Comparison of ENCODE assay signal across 17 cellular contexts in genomic region chr1:226964611-226965486, GRCh38. TPM values are rescaled to one million over a fixed set of nuclear protein-coding genes. Genes with fewer than 3 reads are reported as not detected.
A peak's percentile ranks its signal among the peaks of the same experiment; 100 is the strongest.
DNase-seq lines count a peak whose midpoint lies in the region; ATAC-seq and TF ChIP-seq lines count a peak whose summit lies in the region.
"Had no signal": no experiment of that assay in that cellular context is flagged by ENCODE, and none has a peak within 500 bp of the region (broad histone marks: within the 10 kb centered on the region; RNA-seq: fewer than 3 reads in every experiment).

No MANE protein-coding gene starts in this region.

- ATAC-seq in psoas muscle: no peak
- ATAC-seq: HCT116 had no signal

- peak overlapping the region in 10 of 11 experiments; percentile 20 to 76 (median 68); a peak in 16 of 22 replicates for H3K9ac ChIP-seq in BLaER1 treated with 17β-estradiol and CSF1 and Interleukin-3, amounts not matched to agents 10 nM and 100 nM

- peaks cover 0 to 44% (median 24%) of the 10 kb centered on the region in 11 experiments; a peak in 19 of 22 replicates for H3K36me3 ChIP-seq in BLaER1 treated with 17β-estradiol and CSF1 and Interleukin-3, amounts not matched to agents 10 nM and 100 nM
- H3K36me3 ChIP-seq in adrenal gland (replicated peaks in 1 of 2): peaks cover 0 to 51% of the 10 kb centered on the region in 2 donors
- peaks cover 30% of the 10 kb centered on the region for H3K36me3 ChIP-seq in right atrium auricular region
- peaks cover 0 to 58% of the 10 kb centered on the region in 2 donors for H3K36me3 ChIP-seq in psoas muscle (ENCODE audit: insufficient read depth in 1 of 2, low read depth in 1 of 2)
- H3K36me3 ChIP-seq in stomach: peaks cover 20 to 88% (median 78%) of the 10 kb centered on the region in 4 donors

- H3K27me3 ChIP-seq in BLaER1 treated with 17β-estradiol and CSF1 and Interleukin-3, amounts not matched to agents 10 nM and 100 nM: no peaks in the 10 kb centered on the region
- H3K27me3 ChIP-seq in adrenal gland (no peaks in the 10 kb centered on the region), right atrium auricular region (no peaks in the 10 kb centered on the region), psoas muscle (ENCODE audit: insufficient read depth in 3 of 3, low read length in 2 of 3) (no peaks in the 10 kb centered on the region), stomach (no peaks in the 10 kb centered on the region)

- 0 out of 20 replicates have a peak overlapping the region, but pooled peaks of 1 of the 10 experiments have one; percentile 11 for H3K4me3 ChIP-seq in BLaER1 treated with 17β-estradiol and CSF1 and Interleukin-3, amounts not matched to agents 10 nM and 100 nM
- H3K4me3 ChIP-seq in adrenal gland (no peak overlapping the region), right atrium auricular region (no peak overlapping the region), psoas muscle (peak overlapping the region; percentile 15), stomach (no peak overlapping the region)

- TF ChIP-seq EP300 in stomach (IDR thresholded peaks at IDR 0.05): no peak

- DNase-seq in adrenal gland (peak in 1 of 7 donors; percentile 16), right atrium auricular region (ENCODE audit: low spot score) (no peak), psoas muscle (peak in 1 of 2 donors; percentile 45), foreskin melanocyte (no peak), stomach (no peak), NCI-H2196 (lab: John Stamatoyannopoulos, UW; ENCODE audit: unreplicated experiment) (no peak)
- DNase-seq in stimulated activated naive CD4-positive, alpha-beta T cell (lab: John Stamatoyannopoulos, UW): no peak
- DNase-seq: CD4-positive, alpha-beta T cell; DMS79 treated with DMSO at 0.1 percent for 48 hours; NCI-H1436 treated with DMSO at 0.1 percent for 48 hours; NCI-H2081 treated with DMSO at 0.1 percent for 48 hours; NCI-H226; NCI-H526; OCI-M1; RPMI8226 had no signal

- peaks cover 0 to 34% (median 15%) of the 10 kb centered on the region in 11 experiments; a peak in 20 of 22 replicates for H3K9me3 ChIP-seq in BLaER1 treated with 17β-estradiol and CSF1 and Interleukin-3, amounts not matched to agents 10 nM and 100 nM (replicated peaks in 1 of 11)
- H3K9me3 ChIP-seq in adrenal gland (replicated peaks in 1 of 3): no peaks in the 10 kb centered on the region
- H3K9me3 ChIP-seq in right atrium auricular region: no peaks in the 10 kb centered on the region
- no peaks in the 10 kb centered on the region for H3K9me3 ChIP-seq in psoas muscle
- no peaks in the 10 kb centered on the region for H3K9me3 ChIP-seq in stomach

- WGBS in adrenal gland, 4 donors: 91 to 97% (median 93%) methylated on average over 15 to 29 of the region's 29 CpGs
- 83 to 87% (median 83%) methylated on average over 29 of the region's 29 CpGs for WGBS in psoas muscle, 3 donors
- 88 to 94% (median 92%) methylated on average over 23 to 29 of the region's 29 CpGs for WGBS in stomach, 5 donors

- no peak for TF ChIP-seq POLR2A in adrenal gland (IDR thresholded peaks at IDR 0.05)
- TF ChIP-seq POLR2A in stomach (IDR thresholded peaks at IDR 0.05): no peak

- peak overlapping the region; percentile 67 to 93 (median 85) for H3K4me2 ChIP-seq in BLaER1 treated with 17β-estradiol and CSF1 and Interleukin-3, amounts not matched to agents 10 nM and 100 nM

- peaks cover 32 to 74% (median 63%) of the 10 kb centered on the region in 10 experiments for H3K4me1 ChIP-seq in BLaER1 treated with 17β-estradiol and CSF1 and Interleukin-3, amounts not matched to agents 10 nM and 100 nM
- H3K4me1 ChIP-seq in adrenal gland (replicated peaks in 1 of 2): peaks cover 4 to 24% of the 10 kb centered on the region in 2 donors
- H3K4me1 ChIP-seq in right atrium auricular region: peaks cover 0 to 61% of the 10 kb centered on the region in 2 donors
- peaks cover 82% of the 10 kb centered on the region for H3K4me1 ChIP-seq in psoas muscle
- peaks cover 0 to 31% (median 5%) of the 10 kb centered on the region in 4 donors for H3K4me1 ChIP-seq in stomach

- no peaks in the 10 kb centered on the region; a peak in 5 of 22 replicates for H4K20me1 ChIP-seq in BLaER1 treated with 17β-estradiol and CSF1 and Interleukin-3, amounts not matched to agents 10 nM and 100 nM

- TF ChIP-seq CTCF in adrenal gland (IDR thresholded peaks at IDR 0.05) (no peak), right atrium auricular region (IDR thresholded peaks at IDR 0.05) (no peak), psoas muscle (IDR thresholded peaks at IDR 0.05) (no peak), stomach (IDR thresholded peaks at IDR 0.05) (no peak)

- intact Hi-C loops in adrenal gland (cut with DNase I) (no loop called here), psoas muscle (cut with DNase I) (no loop called here), stomach (cut with DNase I; ENCODE audit: low total_unique reads) (no loop called here)

- H3K27ac ChIP-seq in BLaER1 treated with 17β-estradiol and CSF1 and Interleukin-3, amounts not matched to agents 10 nM and 100 nM: peak overlapping the region in 10 of 11 experiments; percentile 36 to 88 (median 76); a peak in 18 of 22 replicates
- H3K27ac ChIP-seq in adrenal gland (peak overlapping the region in 3 of 5 donors; percentile 26 to 52 (median 47)), right atrium auricular region (peak overlapping the region; percentile 83 to 88), psoas muscle (peak overlapping the region; percentile 95), stomach (no peak overlapping the region)

RNA-seq across cellular contexts. Expression of gene COQ8A, which starts 24.8 kb away (rescaled TPM):
- 100 to 1,000 TPM in 7 of 8 donors, 10 to 100 TPM in 1; 30.1 to 990 (median 609) TPM for total RNA-seq in adrenal gland
- 100 to 1,000 TPM in 2 of 3 donors, 10 to 100 TPM in 1; 33.8 to 453 (median 261) TPM for polyA plus RNA-seq in adrenal gland
- total RNA-seq in right atrium auricular region: 100 to 1,000 TPM; 158 to 253 TPM
- 1,000 to 10,000 TPM in 1 of 4 donors, 100 to 1,000 TPM in 3; 574 to 1,432 (median 837) TPM for total RNA-seq in psoas muscle
- polyA plus RNA-seq in psoas muscle: 1,000 to 10,000 TPM in 1 of 3 donors, 100 to 1,000 TPM in 2; 134 to 1,231 (median 616) TPM
- total RNA-seq in stomach: 100 to 1,000 TPM in 2 of 5 donors, 10 to 100 TPM in 3; 26.4 to 384 (median 91.7) TPM
- 10 to 100 TPM; 51.6 to 66.4 (median 61.9) TPM for polyA plus RNA-seq in stomach

Comparison
In these comparisons a context has a peak if more than half of its experiments do, and no peak if none do; other contexts are left out.
1. H3K27ac ChIP-seq: peak in BLaER1 treated with 17β-estradiol and CSF1 and Interleukin-3, amounts not matched to agents 10 nM and 100 nM (10 of 11), adrenal gland (3 of 5), right atrium auricular region (2 of 2) and psoas muscle (single experiment); none in stomach (0 of 5).